ENCODE assay signal across 15 cellular contexts in genomic region chr14:99534863-99535262, GRCh38. TPM values are rescaled to one million over a fixed set of nuclear protein-coding genes. Genes with fewer than 3 reads are reported as not detected.
DNase-seq lines count a peak whose midpoint lies in the region; ATAC-seq and TF ChIP-seq lines count a peak whose summit lies in the region.
"Had no signal": no experiment of that assay in that cellular context is flagged by ENCODE, and none has a peak within 500 bp of the region (broad histone marks: within the 10 kb centered on the region; RNA-seq: fewer than 3 reads in every experiment).

No MANE protein-coding gene starts in this region.

- no peak overlapping the region for H3K4me3 ChIP-seq in SJCRH30
- no peak overlapping the region for H3K4me3 ChIP-seq in osteoblast (ENCODE audit: insufficient read depth, low read length)
- H3K4me3 ChIP-seq: cardiac muscle cell, ovary had no signal

- H3K4me3 Mint-ChIP-seq in activated CD8-positive, alpha-beta memory T cell treated with anti-CD3 and anti-CD28 coated beads, Interleukin-2, amount 10 ng/mL, durations not matched to agents 7 days and 5 days: no peak overlapping the region
- H3K4me3 Mint-ChIP-seq: activated CD4-positive, alpha-beta memory T cell treated with anti-CD3 and anti-CD28 coated beads for 36 hours; B cell had no signal

- H3K27me3 Mint-ChIP-seq in activated CD8-positive, alpha-beta memory T cell treated with anti-CD3 and anti-CD28 coated beads, Interleukin-2, amount 10 ng/mL, durations not matched to agents 7 days and 5 days: no peaks in the 10 kb centered on the region
- H3K27me3 Mint-ChIP-seq: activated CD4-positive, alpha-beta memory T cell treated with anti-CD3 and anti-CD28 coated beads for 36 hours; B cell had no signal

- no peak overlapping the region for H2AFZ ChIP-seq in osteoblast (ENCODE audit: low read length)

- H3K9me3 ChIP-seq in SJCRH30 (replicated peaks) (no peaks in the 10 kb centered on the region), osteoblast (ENCODE audit: low read depth, low read length) (no peaks in the 10 kb centered on the region)
- H3K9me3 ChIP-seq: ovary had no signal

- intact Hi-C loops in left cardiac atrium (cut with DNase I): no loop called here

- ATAC-seq in left cardiac atrium: peak; percentile 71 to 80
- ATAC-seq in activated CD8-positive, alpha-beta memory T cell treated with anti-CD3 and anti-CD28 coated beads, Interleukin-2, amount 10 ng/mL, durations not matched to agents 7 days and 5 days: no peak
- no peak for ATAC-seq in GM19023 (IDR thresholded peaks at IDR 0.05; ENCODE audit: unreplicated experiment)

- no peak for TF ChIP-seq CTCF in osteoblast (IDR thresholded peaks at IDR 0.05; ENCODE audit: extremely low read depth, low read depth, low read length)

- peak overlapping the region; percentile 30; the same call in 1 of the 2 replicates for H3K27ac ChIP-seq in SJCRH30
- H3K27ac ChIP-seq in osteoblast (ENCODE audit: low read depth, low read length): peak overlapping the region; percentile 33
- H3K27ac ChIP-seq: cardiac muscle cell, ovary had no signal

- DNase-seq in EH (ENCODE audit: low read depth) (peak; percentile 38), SJCRH30 (peak; percentile 67 to 69), left cardiac atrium (peak; percentile 64), osteoblast (ENCODE audit: insufficient read length, low spot score, missing footprints) (peak; percentile 98), NCI-H128 (lab: John Stamatoyannopoulos, UW; ENCODE audit: unreplicated experiment) (no peak), DMS153 treated with DMSO at 0.1 percent for 48 hours (lab: John Stamatoyannopoulos, UW; ENCODE audit: unreplicated experiment) (no peak)
- DNase-seq in activated CD8-positive, alpha-beta memory T cell treated with anti-CD3 and anti-CD28 coated beads, Interleukin-2, amount 10 ng/mL, durations not matched to agents 7 days and 5 days: no peak
- DNase-seq: activated CD4-positive, alpha-beta memory T cell treated with anti-CD3 and anti-CD28 coated beads for 36 hours; activated gamma-delta T cell; DMS153; NCI-H2081; ovary had no signal

- CTCF ChIA-PET in activated CD8-positive, alpha-beta memory T cell treated with anti-CD3 and anti-CD28 coated beads, Interleukin-2, amount 10 ng/mL, durations not matched to agents 7 days and 5 days (lab: Charles Lee): no interaction called here

- no peaks in the 10 kb centered on the region for H3K9me3 Mint-ChIP-seq in activated CD8-positive, alpha-beta memory T cell treated with anti-CD3 and anti-CD28 coated beads, Interleukin-2, amount 10 ng/mL, durations not matched to agents 7 days and 5 days (ENCODE audit: low read depth)
- H3K9me3 Mint-ChIP-seq: activated CD4-positive, alpha-beta memory T cell treated with anti-CD3 and anti-CD28 coated beads for 36 hours had no signal

- H3K36me3 Mint-ChIP-seq in activated CD8-positive, alpha-beta memory T cell treated with anti-CD3 and anti-CD28 coated beads, Interleukin-2, amount 10 ng/mL, durations not matched to agents 7 days and 5 days: no peaks in the 10 kb centered on the region
- H3K36me3 Mint-ChIP-seq: activated CD4-positive, alpha-beta memory T cell treated with anti-CD3 and anti-CD28 coated beads for 36 hours had no signal

- no peaks in the 10 kb centered on the region for H3K4me1 Mint-ChIP-seq in activated CD8-positive, alpha-beta memory T cell treated with anti-CD3 and anti-CD28 coated beads, Interleukin-2, amount 10 ng/mL, durations not matched to agents 7 days and 5 days

- H3K27me3 ChIP-seq in SJCRH30 (no peaks in the 10 kb centered on the region), osteoblast (ENCODE audit: insufficient read depth, low read length) (no peaks in the 10 kb centered on the region)
- H3K27me3 ChIP-seq: cardiac muscle cell, ovary had no signal

- H3K79me2 ChIP-seq in osteoblast (ENCODE audit: insufficient read depth, low read length): peaks cover 7% of the 10 kb centered on the region

- H3K36me3 ChIP-seq in SJCRH30 (no peaks in the 10 kb centered on the region), osteoblast (ENCODE audit: insufficient read depth, low read length) (no peaks in the 10 kb centered on the region)
- H3K36me3 ChIP-seq: cardiac muscle cell, ovary had no signal

- peak overlapping the region; percentile 36 for H3K4me2 ChIP-seq in osteoblast (ENCODE audit: insufficient read depth, low read length)

- H4K20me1 ChIP-seq in osteoblast (ENCODE audit: insufficient read depth, low read length): peaks cover 3% of the 10 kb centered on the region

- peaks cover 43% of the 10 kb centered on the region for H3K4me1 ChIP-seq in SJCRH30
- H3K4me1 ChIP-seq in osteoblast (ENCODE audit: insufficient read depth, low read length): peaks cover 57% of the 10 kb centered on the region

- no peak overlapping the region for H3K27ac Mint-ChIP-seq in activated CD8-positive, alpha-beta memory T cell treated with anti-CD3 and anti-CD28 coated beads, Interleukin-2, amount 10 ng/mL, durations not matched to agents 7 days and 5 days
- H3K27ac Mint-ChIP-seq: activated CD4-positive, alpha-beta memory T cell treated with anti-CD3 and anti-CD28 coated beads for 36 hours; B cell had no signal

RNA-seq across cellular contexts. Expression of gene CCNK, which starts 53.7 kb away (rescaled TPM):
- 17.5 and 18.6 TPM in 2 replicates for total RNA-seq in SJCRH30 (2014; rRNA removed; shearing (Covaris generic))
- total RNA-seq in left cardiac atrium: 10 to 100 TPM; 31.4 to 38.6 TPM
- 28.6 and 35.4 TPM in 2 replicates for total RNA-seq in osteoblast
- total RNA-seq in activated CD8-positive, alpha-beta memory T cell treated with anti-CD3 and anti-CD28 coated beads, Interleukin-2, amount 10 ng/mL, durations not matched to agents 7 days and 5 days: 10 to 100 TPM; 82.9 to 84.3 TPM

RNA-seq across cellular contexts. Expression of gene SETD3, which starts 54.2 kb away (rescaled TPM):
- 72.6 and 79.4 TPM in 2 replicates for total RNA-seq in SJCRH30 (2014; rRNA removed; shearing (Covaris generic))
- total RNA-seq in left cardiac atrium (100 to 1,000 TPM in 1 of 2 donors, 10 to 100 TPM in 1; 77.7 to 116 TPM), osteoblast (58.6 and 65.1 TPM in 2 replicates)
- total RNA-seq in activated CD8-positive, alpha-beta memory T cell treated with anti-CD3 and anti-CD28 coated beads, Interleukin-2, amount 10 ng/mL, durations not matched to agents 7 days and 5 days: 10 to 100 TPM; 53.9 to 61.4 TPM

Comparison
In these comparisons a context has a peak if more than half of its experiments do, and no peak if none do; other contexts are left out.
1. DNase-seq: peak in EH (single experiment), SJCRH30 (2 of 2), left cardiac atrium (single experiment) and osteoblast (single experiment); none in NCI-H128 (single experiment), DMS153 treated with DMSO at 0.1 percent for 48 hours (single experiment) and activated CD8-positive, alpha-beta memory T cell treated with anti-CD3 and anti-CD28 coated beads, Interleukin-2, amount 10 ng/mL, durations not matched to agents 7 days and 5 days (single experiment).
2. ATAC-seq: peak in left cardiac atrium (2 of 2); none in activated CD8-positive, alpha-beta memory T cell treated with anti-CD3 and anti-CD28 coated beads, Interleukin-2, amount 10 ng/mL, durations not matched to agents 7 days and 5 days (single experiment) and GM19023 (single experiment).